Comparison of ENCODE assay signal across 13 cellular contexts in genomic region chr2:39938035-39938835, GRCh38.
A peak's percentile ranks its signal among the peaks of the same experiment; 100 is the strongest.
DNase-seq lines count a peak whose midpoint lies in the region; ATAC-seq and TF ChIP-seq lines count a peak whose summit lies in the region.
"Had no signal": no experiment of that assay in that cellular context is flagged by ENCODE, and none has a peak within 500 bp of the region (broad histone marks: within the 10 kb centered on the region; RNA-seq: fewer than 3 reads in every experiment).

No MANE protein-coding gene starts in this region.

- H3K27me3 Mint-ChIP-seq in endodermal cell (ENCODE audit: insufficient read depth), result no peaks in the 10 kb centered on the region
- H3K27me3 Mint-ChIP-seq: T-cell had no signal

- H3K27ac Mint-ChIP-seq in endodermal cell, result no peak overlapping the region
- H3K27ac Mint-ChIP-seq: naive thymus-derived CD8-positive, alpha-beta T cell; T-cell had no signal

- no peaks in the 10 kb centered on the region for H3K9me3 Mint-ChIP-seq in endodermal cell
- H3K9me3 Mint-ChIP-seq: T-cell had no signal

- H3K79me2 ChIP-seq in OCI-LY7 (ENCODE audit: insufficient read depth, low read depth, low read length), result no peaks in the 10 kb centered on the region
- H3K79me2 ChIP-seq in osteoblast (ENCODE audit: insufficient read depth, low read length), result no peaks in the 10 kb centered on the region

- intact Hi-C loops in OCI-LY7 (cut with micrococcal nuclease; ENCODE audit: unreplicated experiment), result no loop called here

- no peak overlapping the region for H3K4me2 ChIP-seq in OCI-LY7 (ENCODE audit: low read length)
- H3K4me2 ChIP-seq in osteoblast (ENCODE audit: insufficient read depth, low read length), result peak overlapping the region; percentile 23

- H4K20me1 ChIP-seq in OCI-LY7 (ENCODE audit: insufficient read depth, low read length) (no peaks in the 10 kb centered on the region), osteoblast (ENCODE audit: insufficient read depth, low read length) (no peaks in the 10 kb centered on the region)

- no peaks in the 10 kb centered on the region for H3K36me3 ChIP-seq in OCI-LY7 (ENCODE audit: insufficient read depth, low read length)
- H3K36me3 ChIP-seq in osteoblast (ENCODE audit: insufficient read depth, low read length), result no peaks in the 10 kb centered on the region
- H3K36me3 ChIP-seq in endodermal cell (ENCODE audit: control insufficient read depth, insufficient read depth, low read length), result no peaks in the 10 kb centered on the region

- H2AFZ ChIP-seq in OCI-LY7 (ENCODE audit: low read length) (peak overlapping the region; percentile 27; the same call in 1 of the 2 replicates), osteoblast (ENCODE audit: low read length) (peak overlapping the region; percentile 68)

- H3K4me3 ChIP-seq in OCI-LY7 (ENCODE audit: low read depth, low read length, poor library complexity, severe bottlenecking), result no peak overlapping the region
- H3K4me3 ChIP-seq in osteoblast (ENCODE audit: insufficient read depth, low read length), result no peak overlapping the region
- H3K4me3 ChIP-seq in endodermal cell (ENCODE audit: low read length), result no peak overlapping the region

- H3K27ac ChIP-seq in OCI-LY7 (ENCODE audit: low read depth, low read length, poor library complexity, severe bottlenecking), result no peak overlapping the region
- H3K27ac ChIP-seq in caudate nucleus (ENCODE audit: low read depth, low read length), result peak overlapping the region; percentile 69
- peak overlapping the region; percentile 91 for H3K27ac ChIP-seq in osteoblast (ENCODE audit: low read depth, low read length)
- H3K27ac ChIP-seq in substantia nigra (ENCODE audit: low read depth, low read length, poor library complexity, severe bottlenecking), result no peak overlapping the region
- no peak overlapping the region for H3K27ac ChIP-seq in endodermal cell (ENCODE audit: low read depth, low read length)

- H3K4me3 Mint-ChIP-seq in endodermal cell, result no peak overlapping the region
- H3K4me3 Mint-ChIP-seq: naive thymus-derived CD8-positive, alpha-beta T cell; T-cell had no signal

- CTCF ChIA-PET in OCI-LY7 (lab: Charles Lee; ENCODE audit: unreplicated experiment), result no interaction called here

- BruUV-seq in OCI-LY7 (replicated peaks; lab: Mats Ljungman, UMichigan), result no TSS peak

- peak; percentile 95 for DNase-seq in GM04503 (ENCODE audit: low read depth)
- DNase-seq in OCI-LY7 (ENCODE audit: low spot score), result no peak
- peak in 6 of 61 donors; percentile 5 to 59 (median 20) for DNase-seq in caudate nucleus (lab: John Stamatoyannopoulos, UW)
- peak; percentile 39 for DNase-seq in osteoblast (ENCODE audit: insufficient read length, low spot score, missing footprints)
- no peak for DNase-seq in substantia nigra (lab: John Stamatoyannopoulos, UW)
- DNase-seq in endodermal cell, result no peak
- DNase-seq: GOT3; naive thymus-derived CD8-positive, alpha-beta T cell; NCI-H526; stimulated activated CD4-positive, alpha-beta T cell treated with anti-CD3 and anti-CD28 coated beads, Interleukin-15, amount 100 ng/mL, for 24 hours; T-cell had no signal

- 93% methylated on average over 2 to 4 of the region's 4 CpGs for WGBS in endodermal cell (ENCODE audit: insufficient coverage in 1 of 2, insufficient read length in 1 of 2), 2 experiments

- H3K4me1 Mint-ChIP-seq in endodermal cell, result peaks cover 4% of the 10 kb centered on the region
- H3K4me1 Mint-ChIP-seq: naive thymus-derived CD8-positive, alpha-beta T cell; T-cell had no signal

- H3K27me3 ChIP-seq in osteoblast (ENCODE audit: insufficient read depth, low read length) (no peaks in the 10 kb centered on the region), endodermal cell (ENCODE audit: control insufficient read depth, insufficient read depth, low read length, poor library complexity, severe bottlenecking) (no peaks in the 10 kb centered on the region)

- H3K9me3 ChIP-seq in OCI-LY7 (ENCODE audit: low read length), result no peaks in the 10 kb centered on the region
- H3K9me3 ChIP-seq in osteoblast (ENCODE audit: low read depth, low read length), result no peaks in the 10 kb centered on the region
- H3K9me3 ChIP-seq in endodermal cell (ENCODE audit: control insufficient read depth, low read length), result no peaks in the 10 kb centered on the region

- ATAC-seq in HG03457 (IDR thresholded peaks at IDR 0.05; ENCODE audit: unreplicated experiment), result no peak
- no peak for ATAC-seq in GM21515 (IDR thresholded peaks at IDR 0.05; ENCODE audit: unreplicated experiment)
- ATAC-seq: naive thymus-derived CD8-positive, alpha-beta T cell; T-cell had no signal

- H3K9ac ChIP-seq in endodermal cell (ENCODE audit: extremely low read depth, low read length, poor library complexity, severe bottlenecking), result no peak overlapping the region

- H3K9me2 ChIP-seq in OCI-LY7 (ENCODE audit: insufficient read depth, low read length), result no peaks in the 10 kb centered on the region

- no peaks in the 10 kb centered on the region for H3K36me3 Mint-ChIP-seq in endodermal cell (ENCODE audit: low read depth)
- H3K36me3 Mint-ChIP-seq: naive thymus-derived CD8-positive, alpha-beta T cell; T-cell had no signal

- POLR2A ChIA-PET in OCI-LY7 (lab: Charles Lee), result interaction anchor here (0.8 to 1.1 kb wide), 2 partner anchors 14 to 29 kb away, joined by 3 read pairs; no protein-coding TSS in a partner anchor

- TF ChIP-seq CTCF in OCI-LY7 (conservative IDR thresholded peaks at IDR 0.05; ENCODE audit: low read length), result no peak
- TF ChIP-seq CTCF in osteoblast (IDR thresholded peaks at IDR 0.05; ENCODE audit: extremely low read depth, low read depth, low read length), result no peak
- TF ChIP-seq CTCF in endodermal cell (conservative IDR thresholded peaks at IDR 0.05), result no peak

- H3K4me1 ChIP-seq in OCI-LY7 (ENCODE audit: insufficient read depth, low read length, poor library complexity, severe bottlenecking) (peaks cover 14% of the 10 kb centered on the region), osteoblast (ENCODE audit: insufficient read depth, low read length) (peaks cover 19% of the 10 kb centered on the region), endodermal cell (ENCODE audit: control insufficient read depth, insufficient read depth, low read length) (no peaks in the 10 kb centered on the region)

Comparison
In these comparisons a context has a peak if more than half of its experiments do, and no peak if none do; other contexts are left out.
1. DNase-seq: peak in GM04503 (single experiment) and osteoblast (single experiment); none in OCI-LY7 (single experiment), substantia nigra (0 of 49) and endodermal cell (single experiment).
2. H3K27ac ChIP-seq: peak in caudate nucleus (single experiment) and osteoblast (single experiment); none in OCI-LY7 (single experiment), substantia nigra (single experiment) and endodermal cell (single experiment).